1 cellular context compared by ENCODE assay signal in the genomic region with DNA sequence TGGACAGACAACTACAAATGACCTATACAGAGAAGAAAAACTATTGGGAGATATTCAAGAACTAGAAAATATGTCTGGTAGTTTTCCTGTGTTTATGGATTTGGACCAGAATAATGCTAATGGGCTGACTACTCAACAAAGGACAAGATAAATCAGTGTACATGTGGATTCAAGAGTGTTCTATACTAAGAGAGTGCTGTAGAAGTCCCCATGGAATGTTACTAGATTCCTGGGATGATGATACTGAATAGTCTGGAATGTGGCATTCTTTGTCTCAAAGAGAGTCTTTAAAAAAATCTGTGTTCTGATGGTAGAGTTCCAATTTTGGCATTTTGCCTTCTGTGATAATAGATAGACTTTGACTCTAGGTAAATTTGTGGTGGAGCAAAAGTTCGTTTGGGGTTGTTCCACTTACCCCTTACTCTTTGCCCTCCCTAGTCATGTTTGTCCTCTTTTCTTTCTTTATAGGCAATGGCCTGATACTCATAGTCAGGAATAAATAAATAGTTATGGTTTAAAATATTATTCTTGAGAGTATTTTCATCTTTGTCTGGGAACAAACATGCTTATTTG.
TF ChIP-seq lines count a peak whose summit lies in the region.

No MANE protein-coding gene starts in this region.

TF ChIP-seq in SK-N-SH, 30 proteins besides CTCF, POLR2A, EP300 and RAD21 (continued from another document):
- TF ChIP-seq REST (IDR thresholded peaks at IDR 0.05; ENCODE audit: low read depth, low read length) (no peak), TAF1 (IDR thresholded peaks at IDR 0.05; ENCODE audit: borderline replicate concordance, low read depth, low read length) (no peak), USF2 (IDR thresholded peaks at IDR 0.05; ENCODE audit: borderline replicate concordance, low read depth, low read length) (no peak), CHD2 (IDR thresholded peaks at IDR 0.05; ENCODE audit: low read length, partially characterized antibody) (no peak), TCF12 (IDR thresholded peaks at IDR 0.05) (no peak), GATA2 (CRISPR knock-in tag; IDR thresholded peaks at IDR 0.05) (no peak), TEAD4 (IDR thresholded peaks at IDR 0.05; ENCODE audit: borderline replicate concordance, insufficient read depth) (no peak), JUND (IDR thresholded peaks at IDR 0.05) (no peak), SMC3 (IDR thresholded peaks at IDR 0.05; ENCODE audit: low read depth, low read length) (no peak)
- TF ChIP-seq, protein P1, sequence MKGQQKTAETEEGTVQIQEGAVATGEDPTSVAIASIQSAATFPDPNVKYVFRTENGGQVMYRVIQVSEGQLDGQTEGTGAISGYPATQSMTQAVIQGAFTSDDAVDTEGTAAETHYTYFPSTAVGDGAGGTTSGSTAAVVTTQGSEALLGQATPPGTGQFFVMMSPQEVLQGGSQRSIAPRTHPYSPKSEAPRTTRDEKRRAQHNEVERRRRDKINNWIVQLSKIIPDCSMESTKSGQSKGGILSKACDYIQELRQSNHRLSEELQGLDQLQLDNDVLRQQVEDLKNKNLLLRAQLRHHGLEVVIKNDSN (IDR thresholded peaks at IDR 0.05; ENCODE audit: borderline replicate concordance, low read depth) = no peak
TF ChIP-seq in SK-N-SH: peak in this region for 0.
